In the genomic region with DNA sequence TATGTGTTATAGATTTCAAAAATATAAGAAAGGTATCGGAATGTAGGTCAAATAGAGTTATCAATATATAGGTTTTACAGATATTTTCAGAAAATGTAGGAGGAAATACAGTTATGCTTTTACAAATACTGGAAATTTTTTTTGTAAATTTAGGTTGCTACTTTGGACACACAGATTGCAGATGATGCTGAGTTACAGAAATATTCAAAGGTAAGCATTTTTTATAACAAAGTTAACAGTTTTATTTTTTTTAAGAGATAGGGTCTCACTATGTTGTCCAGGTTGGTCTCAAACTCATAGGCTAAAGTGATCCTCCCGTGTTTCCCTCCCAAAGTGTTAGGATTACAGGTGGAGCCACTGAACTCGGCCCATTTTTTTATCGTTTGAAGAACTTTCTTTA, we compare ENCODE assay signal across 31 cellular contexts.
"Had no signal": no experiment of that assay in that cellular context is flagged by ENCODE, and none has a peak within 500 bp of the region (broad histone marks: within the 10 kb centered on the region; RNA-seq: fewer than 3 reads in every experiment).

No MANE protein-coding gene starts in this region.

- H3K27ac ChIP-seq: ascending aorta, cardiac muscle cell, WERI-Rb-1 had no signal

- H3K9me3 ChIP-seq: ascending aorta had no signal

- H3K27me3 ChIP-seq: ascending aorta, cardiac muscle cell had no signal

- H3K4me3 ChIP-seq: ascending aorta, cardiac muscle cell had no signal

- DNase-seq: activated CD4-positive, alpha-beta memory T cell treated with anti-CD3 and anti-CD28 coated beads, Interleukin-2, amount 10 ng/mL, durations not matched to agents 7 days and 5 days; activated CD4-positive, alpha-beta T cell treated with anti-CD3 and anti-CD28 coated beads for 1 hour; activated CD4-positive, alpha-beta T cell treated with anti-CD3 and anti-CD28 coated beads for 36 hours; activated CD4-positive, alpha-beta T cell treated with anti-CD3 and anti-CD28 coated beads for 48 hours; activated CD4-positive, alpha-beta T cell treated with anti-CD3 and anti-CD28 coated beads, Interleukin-2, amount 10 ng/mL, durations not matched to agents 7 days and 5 days; activated CD4-positive, alpha-beta T cell treated with anti-CD3 and anti-CD28 coated beads, Interleukin-2, amount 50 U/mL, for 48 hours; activated CD4-positive, CD25-positive, alpha-beta regulatory T cell; activated CD8-positive, alpha-beta memory T cell treated with anti-CD3 and anti-CD28 coated beads for 24 hours; activated CD8-positive, alpha-beta memory T cell treated with anti-CD3 and anti-CD28 coated beads, Interleukin-2, amount 10 ng/mL, durations not matched to agents 7 days and 5 days; activated CD8-positive, alpha-beta memory T cell treated with anti-CD3 and anti-CD28 coated beads, Interleukin-2, amount 50 U/mL, for 48 hours; activated CD8-positive, alpha-beta T cell treated with anti-CD3 and anti-CD28 coated beads, Interleukin-2, amount 10 ng/mL, durations not matched to agents 7 days and 5 days; activated effector memory CD4-positive, alpha-beta T cell treated with Interleukin-2 at 50 U/mL for 16 hours; activated gamma-delta T cell; activated naive CD4-positive, alpha-beta T cell treated with anti-CD3 and anti-CD28 coated beads, Interleukin-2, amount 10 ng/mL, durations not matched to agents 7 days and 5 days; activated naive CD4-positive, alpha-beta T cell treated with Interleukin-2 at 50 U/mL for 16 hours; activated naive CD8-positive, alpha-beta T cell treated with anti-CD3 and anti-CD28 coated beads, Interleukin-2, amount 10 ng/mL, durations not matched to agents 7 days and 5 days; activated naive CD8-positive, alpha-beta T cell treated with anti-CD3 and anti-CD28 coated beads, Interleukin-2, amount 50 U/mL, for 24 hours; activated T-cell treated with anti-CD3 and anti-CD28 coated beads, Interleukin-2, amount 50 U/mL, for 24 hours; activated T-cell treated with anti-CD3 and anti-CD28 coated beads, Interleukin-2, amount 50 U/mL, for 48 hours; amygdala; anterior cingulate cortex; central memory CD4-positive, alpha-beta T cell; T-helper 1 cell; T-helper 2 cell; T-helper 9 cell; WERI-Rb-1 had no signal

- FAIRE-seq: bronchial epithelial cell had no signal

- ATAC-seq: activated CD4-positive, alpha-beta T cell treated with anti-CD3 and anti-CD28 coated beads for 36 hours; activated CD4-positive, CD25-positive, alpha-beta regulatory T cell treated with anti-CD3 and anti-CD28 coated beads, Interleukin-2, amount 50 U/mL, for 24 hours; activated CD8-positive, alpha-beta memory T cell treated with anti-CD3 and anti-CD28 coated beads, Interleukin-2, amount 10 ng/mL, durations not matched to agents 7 days and 5 days; activated CD8-positive, alpha-beta T cell treated with anti-CD3 and anti-CD28 coated beads, Interleukin-2, amount 10 ng/mL, durations not matched to agents 7 days and 5 days; activated naive CD8-positive, alpha-beta T cell treated with anti-CD3 and anti-CD28 coated beads, Interleukin-2, amount 50 U/mL, for 24 hours; WTC11 had no signal
